11 cellular contexts compared by ENCODE assay signal in genomic region chr7:1046722-1047679, GRCh38. TPM values are rescaled to one million over a fixed set of nuclear protein-coding genes. Genes with fewer than 3 reads are reported as not detected.
DNase-seq lines count a peak whose midpoint lies in the region; ATAC-seq and TF ChIP-seq lines count a peak whose summit lies in the region.
"Had no signal": no experiment of that assay in that cellular context is flagged by ENCODE, and none has a peak within 500 bp of the region (broad histone marks: within the 10 kb centered on the region; RNA-seq: fewer than 3 reads in every experiment).

No MANE protein-coding gene starts in this region.

- peaks cover 52% of the 10 kb centered on the region for H3K4me1 Mint-ChIP-seq in activated naive CD8-positive, alpha-beta T cell treated with anti-CD3 and anti-CD28 coated beads, Interleukin-2, amount 10 ng/mL, durations not matched to agents 7 days and 5 days
- peaks cover 50% of the 10 kb centered on the region for H3K4me1 Mint-ChIP-seq in activated naive CD8-positive, alpha-beta T cell treated with anti-CD3 and anti-CD28 coated beads for 36 hours
- H3K4me1 Mint-ChIP-seq in T-helper 2 cell treated with Interferon-gamma antibody and Interleukin-4, amounts not matched to agents 5 μg/mL and 100 μg/mL, for 36 hours (ENCODE audit: low read depth): peaks cover 65% of the 10 kb centered on the region

- no peak for ATAC-seq in activated naive CD8-positive, alpha-beta T cell treated with anti-CD3 and anti-CD28 coated beads, Interleukin-2, amount 10 ng/mL, durations not matched to agents 7 days and 5 days (ENCODE audit: low read depth)
- ATAC-seq: HCT116 had no signal

- CTCF ChIA-PET in RWPE1 (lab: Yijun Ruan, JAX): interaction anchor here (0.5 to 1.4 kb wide), 3 partner anchors 18 to 182 kb away, joined by 4 to 8 read pairs (median 4); no protein-coding TSS in a partner anchor

- DNase-seq in activated naive CD8-positive, alpha-beta T cell treated with anti-CD3 and anti-CD28 coated beads, Interleukin-2, amount 10 ng/mL, durations not matched to agents 7 days and 5 days: no peak
- DNase-seq in activated naive CD8-positive, alpha-beta T cell treated with anti-CD3 and anti-CD28 coated beads for 36 hours: no peak
- DNase-seq in T-helper 2 cell treated with Interferon-gamma antibody and Interleukin-4, amounts not matched to agents 5 μg/mL and 100 μg/mL, for 36 hours (ENCODE audit: low spot score): no peak
- DNase-seq in effector CD4-positive, alpha-beta T cell: peak; percentile 60
- DNase-seq in RWPE1 (ENCODE audit: low spot score): no peak
- DNase-seq in NCI-H1092 (lab: John Stamatoyannopoulos, UW): no peak
- no peak for DNase-seq in RKO (ENCODE audit: low spot score)
- DNase-seq: BE2C, T1000 had no signal

- H3K27ac Mint-ChIP-seq in activated naive CD8-positive, alpha-beta T cell treated with anti-CD3 and anti-CD28 coated beads, Interleukin-2, amount 10 ng/mL, durations not matched to agents 7 days and 5 days: no peak overlapping the region
- H3K27ac Mint-ChIP-seq in activated naive CD8-positive, alpha-beta T cell treated with anti-CD3 and anti-CD28 coated beads for 36 hours: no peak overlapping the region
- H3K27ac Mint-ChIP-seq in T-helper 2 cell treated with Interferon-gamma antibody and Interleukin-4, amounts not matched to agents 5 μg/mL and 100 μg/mL, for 36 hours: no peak overlapping the region

- H3K27me3 Mint-ChIP-seq in activated naive CD8-positive, alpha-beta T cell treated with anti-CD3 and anti-CD28 coated beads, Interleukin-2, amount 10 ng/mL, durations not matched to agents 7 days and 5 days: no peaks in the 10 kb centered on the region
- H3K27me3 Mint-ChIP-seq in activated naive CD8-positive, alpha-beta T cell treated with anti-CD3 and anti-CD28 coated beads for 36 hours: no peaks in the 10 kb centered on the region
- H3K27me3 Mint-ChIP-seq in T-helper 2 cell treated with Interferon-gamma antibody and Interleukin-4, amounts not matched to agents 5 μg/mL and 100 μg/mL, for 36 hours (ENCODE audit: low read depth): no peaks in the 10 kb centered on the region

- no peaks in the 10 kb centered on the region for H3K36me3 Mint-ChIP-seq in activated naive CD8-positive, alpha-beta T cell treated with anti-CD3 and anti-CD28 coated beads, Interleukin-2, amount 10 ng/mL, durations not matched to agents 7 days and 5 days
- no peaks in the 10 kb centered on the region for H3K36me3 Mint-ChIP-seq in activated naive CD8-positive, alpha-beta T cell treated with anti-CD3 and anti-CD28 coated beads for 36 hours
- peaks cover 4% of the 10 kb centered on the region for H3K36me3 Mint-ChIP-seq in T-helper 2 cell treated with Interferon-gamma antibody and Interleukin-4, amounts not matched to agents 5 μg/mL and 100 μg/mL, for 36 hours (ENCODE audit: low read depth)

- no peaks in the 10 kb centered on the region for H3K9me3 Mint-ChIP-seq in activated naive CD8-positive, alpha-beta T cell treated with anti-CD3 and anti-CD28 coated beads, Interleukin-2, amount 10 ng/mL, durations not matched to agents 7 days and 5 days
- no peaks in the 10 kb centered on the region for H3K9me3 Mint-ChIP-seq in activated naive CD8-positive, alpha-beta T cell treated with anti-CD3 and anti-CD28 coated beads for 36 hours
- H3K9me3 Mint-ChIP-seq in T-helper 2 cell treated with Interferon-gamma antibody and Interleukin-4, amounts not matched to agents 5 μg/mL and 100 μg/mL, for 36 hours: no peaks in the 10 kb centered on the region

- peak overlapping the region; percentile 30 for H3K27ac ChIP-seq in temporal lobe (ENCODE audit: low read depth, low read length)
- H3K27ac ChIP-seq in RWPE1: no peak overlapping the region

- peak overlapping the region; percentile 10 for H3K4me3 Mint-ChIP-seq in activated naive CD8-positive, alpha-beta T cell treated with anti-CD3 and anti-CD28 coated beads, Interleukin-2, amount 10 ng/mL, durations not matched to agents 7 days and 5 days
- no peak overlapping the region for H3K4me3 Mint-ChIP-seq in activated naive CD8-positive, alpha-beta T cell treated with anti-CD3 and anti-CD28 coated beads for 36 hours
- H3K4me3 Mint-ChIP-seq in T-helper 2 cell treated with Interferon-gamma antibody and Interleukin-4, amounts not matched to agents 5 μg/mL and 100 μg/mL, for 36 hours: peak overlapping the region; percentile 93

- TF ChIP-seq CTCF in RWPE1 (conservative IDR thresholded peaks at IDR 0.05; ENCODE audit: low read depth): no peak

- POLR2A ChIA-PET in activated naive CD8-positive, alpha-beta T cell treated with anti-CD3 and anti-CD28 coated beads, Interleukin-2, amount 10 ng/mL, durations not matched to agents 7 days and 5 days (lab: Charles Lee): no interaction called here
- POLR2A ChIA-PET in RWPE1 (lab: Yijun Ruan, JAX; ENCODE audit: low non-redundant PET): no interaction called here

RNA-seq across cellular contexts. Expression of gene GPR146, which starts 2.7 kb away (rescaled TPM):
- 1 to 10 TPM; 2.1 to 4.1 TPM for total RNA-seq in activated naive CD8-positive, alpha-beta T cell treated with anti-CD3 and anti-CD28 coated beads, Interleukin-2, amount 10 ng/mL, durations not matched to agents 7 days and 5 days
- total RNA-seq in activated naive CD8-positive, alpha-beta T cell treated with anti-CD3 and anti-CD28 coated beads for 36 hours: 1 to 10 TPM; 2.4 to 2.8 TPM
- total RNA-seq in temporal lobe: 1.2 TPM

RNA-seq across cellular contexts. Expression of gene GPER1, which starts 40.9 kb away (rescaled TPM):
- under 1 TPM; 0.19 to 0.26 TPM for total RNA-seq in activated naive CD8-positive, alpha-beta T cell treated with anti-CD3 and anti-CD28 coated beads, Interleukin-2, amount 10 ng/mL, durations not matched to agents 7 days and 5 days
- under 1 TPM; 0.14 to 0.37 TPM for total RNA-seq in activated naive CD8-positive, alpha-beta T cell treated with anti-CD3 and anti-CD28 coated beads for 36 hours
- total RNA-seq in temporal lobe: 0.98 TPM
